Comparison of ENCODE assay signal across 9 cellular contexts in genomic region chr1:183234660-183235476, GRCh38. TPM values are rescaled to one million over a fixed set of nuclear protein-coding genes. Genes with fewer than 3 reads are reported as not detected.
DNase-seq lines count a peak whose midpoint lies in the region; ATAC-seq and TF ChIP-seq lines count a peak whose summit lies in the region.
"Had no signal": no experiment of that assay in that cellular context is flagged by ENCODE, and none has a peak within 500 bp of the region (broad histone marks: within the 10 kb centered on the region; RNA-seq: fewer than 3 reads in every experiment).

No MANE protein-coding gene starts in this region.

- H3K27ac ChIP-seq in colonic mucosa: peak overlapping the region; percentile 43
- peak overlapping the region; percentile 64 to 82 for H3K27ac ChIP-seq in left lung
- H3K27ac ChIP-seq in thyroid gland: peak overlapping the region; percentile 89 to 94 (median 91)
- H3K27ac ChIP-seq: BLaER1 treated with 17β-estradiol and CSF1 and Interleukin-3, amounts not matched to agents 10 nM and 100 nM had no signal

- H3K27me3 Mint-ChIP-seq in naive thymus-derived CD8-positive, alpha-beta T cell: peaks cover 0 to 9% (median 5%) of the 10 kb centered on the region in 5 donors

- H3K4me3 Mint-ChIP-seq in naive thymus-derived CD8-positive, alpha-beta T cell: no peak overlapping the region

- POLR2A ChIA-PET in naive thymus-derived CD8-positive, alpha-beta T cell (lab: Charles Lee): no interaction called here

- peak overlapping the region in 1 of 2 donors; percentile 9 for H3K9ac ChIP-seq in colonic mucosa (ENCODE audit: low read depth in 2 of 2, low read length in 2 of 2)
- H3K9ac ChIP-seq: BLaER1 treated with 17β-estradiol and CSF1 and Interleukin-3, amounts not matched to agents 10 nM and 100 nM had no signal

- no peak overlapping the region for H3K27ac Mint-ChIP-seq in naive thymus-derived CD8-positive, alpha-beta T cell

- DNase-seq in NCI-H2029 treated with DMSO at 0.1 percent for 48 hours (lab: John Stamatoyannopoulos, UW): peak; percentile 30
- no peak for DNase-seq in NCI-H2029 (lab: John Stamatoyannopoulos, UW)
- peak; percentile 57 for DNase-seq in NCI-H2227 treated with DMSO at 0.1 percent for 48 hours (lab: John Stamatoyannopoulos, UW)
- DNase-seq in colonic mucosa: peak; percentile 38
- peak in 1 of 2 donors; percentile 64 for DNase-seq in left lung
- peak; percentile 87 to 88 for DNase-seq in thyroid gland
- DNase-seq in NOMO-1 (lab: John Stamatoyannopoulos, UW; ENCODE audit: unreplicated experiment in 2 of 2): no peak
- DNase-seq in naive thymus-derived CD8-positive, alpha-beta T cell: no peak

- H3K4me1 ChIP-seq in colonic mucosa: no peaks in the 10 kb centered on the region
- peaks cover 0 to 28% of the 10 kb centered on the region in 2 donors for H3K4me1 ChIP-seq in left lung
- H3K4me1 ChIP-seq in thyroid gland: peaks cover 14 to 16% of the 10 kb centered on the region in 2 donors

- H3K4me3 ChIP-seq in colonic mucosa: no peak overlapping the region
- H3K4me3 ChIP-seq in left lung: peak overlapping the region in 1 of 2 donors; percentile 9
- no peak overlapping the region for H3K4me3 ChIP-seq in thyroid gland (replicated peaks in 1 of 3)
- H3K4me3 ChIP-seq: BLaER1 treated with 17β-estradiol and CSF1 and Interleukin-3, amounts not matched to agents 10 nM and 100 nM had no signal

- H3K36me3 ChIP-seq in colonic mucosa (no peaks in the 10 kb centered on the region), left lung (no peaks in the 10 kb centered on the region), thyroid gland (no peaks in the 10 kb centered on the region)
- H3K36me3 ChIP-seq: BLaER1 treated with 17β-estradiol and CSF1 and Interleukin-3, amounts not matched to agents 10 nM and 100 nM had no signal

- no peaks in the 10 kb centered on the region for H3K27me3 ChIP-seq in colonic mucosa
- no peaks in the 10 kb centered on the region for H3K27me3 ChIP-seq in left lung
- no peaks in the 10 kb centered on the region for H3K27me3 ChIP-seq in thyroid gland
- H3K27me3 ChIP-seq: BLaER1 treated with 17β-estradiol and CSF1 and Interleukin-3, amounts not matched to agents 10 nM and 100 nM had no signal

- H3K9me3 ChIP-seq in colonic mucosa (no peaks in the 10 kb centered on the region), left lung (no peaks in the 10 kb centered on the region), thyroid gland (no peaks in the 10 kb centered on the region)
- H3K9me3 ChIP-seq: BLaER1 treated with 17β-estradiol and CSF1 and Interleukin-3, amounts not matched to agents 10 nM and 100 nM had no signal

- H3K9me3 Mint-ChIP-seq in naive thymus-derived CD8-positive, alpha-beta T cell: no peaks in the 10 kb centered on the region

- TF ChIP-seq POLR2A in thyroid gland (IDR thresholded peaks at IDR 0.05): peak in 1 of 2 donors; percentile 50

- intact Hi-C loops in colonic mucosa (cut with DNase I): no loop called here
- intact Hi-C loops in left lung (cut with DNase I): no loop called here
- intact Hi-C loops in thyroid gland (cut with DNase I): loop anchor here (5.0 to 10.0 kb wide), 2 partner anchors 50 to 278 kb away; partner anchors contain the start of gene LAMC2

- H3K36me3 Mint-ChIP-seq in naive thymus-derived CD8-positive, alpha-beta T cell: no peaks in the 10 kb centered on the region

- H3K4me1 Mint-ChIP-seq in naive thymus-derived CD8-positive, alpha-beta T cell: no peaks in the 10 kb centered on the region

- peak; percentile 90 for ATAC-seq in left lung
- no peak for ATAC-seq in naive thymus-derived CD8-positive, alpha-beta T cell

- 22 to 25% methylated on average over 14 to 15 of the region's 15 CpGs for WGBS in thyroid gland, 2 donors

- TF ChIP-seq CTCF in colonic mucosa (IDR thresholded peaks at IDR 0.05) (peak; percentile 26), left lung (IDR thresholded peaks at IDR 0.05) (peak; percentile 47 to 59), thyroid gland (IDR thresholded peaks at IDR 0.05) (peak; percentile 55 to 80 (median 68))

RNA-seq across cellular contexts. Expression of gene LAMC2, which starts 48.8 kb away (rescaled TPM):
- 10 to 100 TPM; 25.3 to 27.7 TPM for total RNA-seq in colonic mucosa
- 100 to 1,000 TPM in 1 of 2 donors, 10 to 100 TPM in 1; 46.8 to 104 TPM for total RNA-seq in left lung
- 10 to 100 TPM; 24.3 to 53.4 (median 27.9) TPM for total RNA-seq in thyroid gland
- not detected for total RNA-seq in naive thymus-derived CD8-positive, alpha-beta T cell
- polyA plus RNA-seq in naive thymus-derived CD8-positive, alpha-beta T cell: not detected

Comparison
In these comparisons a context has a peak if more than half of its experiments do, and no peak if none do; other contexts are left out.
1. DNase-seq: peak in NCI-H2029 treated with DMSO at 0.1 percent for 48 hours (single experiment), NCI-H2227 treated with DMSO at 0.1 percent for 48 hours (single experiment), colonic mucosa (single experiment) and thyroid gland (2 of 2); none in NCI-H2029 (single experiment), NOMO-1 (0 of 2) and naive thymus-derived CD8-positive, alpha-beta T cell (0 of 10).
2. RNA of gene LAMC2, which starts 48.8 kb away (total RNA-seq): 46.8 to 104 TPM in left lung, 24.3 to 53.4 TPM in thyroid gland and 25.3 to 27.7 TPM in colonic mucosa; not detected in naive thymus-derived CD8-positive, alpha-beta T cell; every median in the first group is over 10 times any median in the second.
3. Peak in every context shown above with its lines, with median percentiles within 50 percentile points of each other: H3K27ac ChIP-seq and CTCF ChIP-seq.